Comparison of ENCODE assay signal across 26 cellular contexts in the genomic region with DNA sequence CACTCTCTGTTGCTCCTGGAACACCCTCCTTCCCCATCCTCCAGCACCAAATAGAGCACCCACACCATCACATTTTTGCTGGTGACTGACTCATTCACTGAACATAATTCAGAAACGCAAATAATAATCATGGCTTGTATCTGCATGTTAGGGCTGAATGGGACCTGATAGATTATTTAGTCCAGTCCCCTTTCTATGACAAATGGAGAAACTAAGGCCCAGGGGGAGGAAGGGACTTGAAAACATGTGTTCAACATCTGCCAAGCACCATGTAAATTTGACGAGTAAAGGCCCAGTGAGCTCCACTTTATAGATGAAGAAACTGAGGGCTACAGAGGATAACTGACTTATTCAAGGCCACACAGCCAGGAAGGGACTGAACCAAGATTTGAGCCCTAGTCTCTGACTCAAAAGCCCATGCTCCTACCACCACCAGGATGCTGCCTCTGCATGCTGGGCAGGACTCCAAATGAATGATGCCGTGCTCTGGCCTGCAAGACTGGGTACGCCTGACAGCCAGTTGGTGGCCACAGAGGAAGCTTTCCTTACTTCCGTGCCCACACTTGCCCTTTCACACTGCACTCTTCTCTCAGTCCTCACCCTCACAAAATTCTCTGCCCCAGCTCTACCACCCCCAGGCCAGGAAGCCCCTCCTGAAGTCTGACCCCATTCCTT.
A peak's percentile ranks its signal among the peaks of the same experiment; 100 is the strongest.
DNase-seq lines count a peak whose midpoint lies in the region; ATAC-seq, FAIRE-seq and TF ChIP-seq lines count a peak whose summit lies in the region.
"Had no signal": no experiment of that assay in that cellular context is flagged by ENCODE, and none has a peak within 500 bp of the region (broad histone marks: within the 10 kb centered on the region; RNA-seq: fewer than 3 reads in every experiment).

No MANE protein-coding gene starts in this region.

- intact Hi-C loops in left ventricle myocardium superior (cut with micrococcal nuclease) (no loop called here), Right ventricle myocardium inferior (cut with DNase I) (no loop called here)

- FAIRE-seq in D721Med (lab: Jason Lieb, UNC) = no peak

- TF ChIP-seq CTCF in D721Med (IDR thresholded peaks at IDR 0.05; ENCODE audit: insufficient read depth, missing control alignments) = no peak

- ATAC-seq in left ventricle myocardium superior (peak; percentile 55), Right ventricle myocardium inferior (no peak), HG02981 (IDR thresholded peaks at IDR 0.05; ENCODE audit: unreplicated experiment) (no peak)
- ATAC-seq: activated CD8-positive, alpha-beta T cell treated with anti-CD3 and anti-CD28 coated beads for 36 hours; psoas muscle had no signal

- peak; percentile 39 for DNase-seq in left ventricle myocardium superior
- no peak for DNase-seq in Right ventricle myocardium inferior (ENCODE audit: missing footprints)
- DNase-seq in RPMI7951 (ENCODE audit: low read depth) = peak; percentile 26
- peak; percentile 6 for DNase-seq in fibroblast of gingiva (ENCODE audit: low read depth)
- peak; percentile 26 for DNase-seq in stromal cell of bone marrow (ENCODE audit: low read depth)
- no peak for DNase-seq in NCI-H2107 (lab: John Stamatoyannopoulos, UW)
- DNase-seq in D721Med (ENCODE audit: insufficient read length, low spot score) = no peak
- DNase-seq: activated CD4-positive, alpha-beta T cell treated with anti-CD3 and anti-CD28 coated beads for 1 hour; activated CD8-positive, alpha-beta T cell treated with anti-CD3 and anti-CD28 coated beads for 36 hours; activated effector memory CD4-positive, alpha-beta T cell treated with anti-CD3 and anti-CD28 coated beads, Interleukin-2, amount 50 U/mL, for 16 hours; activated naive CD8-positive, alpha-beta T cell treated with anti-CD3 and anti-CD28 coated beads, Interleukin-2, amount 10 ng/mL, durations not matched to agents 7 days and 5 days; CD4-positive, CD25-positive, alpha-beta regulatory T cell; DMS153; effector CD4-positive, alpha-beta T cell; GF-D8; H7; Kasumi-1; kidney glomerular epithelial cell; mesenchymal stem cell; naive B cell; NCI-H1092 treated with DMSO at 0.1 percent for 48 hours; NCI-H2029; psoas muscle; SIG-M5; thyroid gland had no signal

Comparison
In these comparisons a context has a peak if more than half of its experiments do, and no peak if none do; other contexts are left out.
1. DNase-seq: peak in left ventricle myocardium superior (single experiment), RPMI7951 (single experiment), fibroblast of gingiva (single experiment) and stromal cell of bone marrow (single experiment); none in Right ventricle myocardium inferior (single experiment), NCI-H2107 (single experiment) and D721Med (single experiment).